In the genomic region with DNA sequence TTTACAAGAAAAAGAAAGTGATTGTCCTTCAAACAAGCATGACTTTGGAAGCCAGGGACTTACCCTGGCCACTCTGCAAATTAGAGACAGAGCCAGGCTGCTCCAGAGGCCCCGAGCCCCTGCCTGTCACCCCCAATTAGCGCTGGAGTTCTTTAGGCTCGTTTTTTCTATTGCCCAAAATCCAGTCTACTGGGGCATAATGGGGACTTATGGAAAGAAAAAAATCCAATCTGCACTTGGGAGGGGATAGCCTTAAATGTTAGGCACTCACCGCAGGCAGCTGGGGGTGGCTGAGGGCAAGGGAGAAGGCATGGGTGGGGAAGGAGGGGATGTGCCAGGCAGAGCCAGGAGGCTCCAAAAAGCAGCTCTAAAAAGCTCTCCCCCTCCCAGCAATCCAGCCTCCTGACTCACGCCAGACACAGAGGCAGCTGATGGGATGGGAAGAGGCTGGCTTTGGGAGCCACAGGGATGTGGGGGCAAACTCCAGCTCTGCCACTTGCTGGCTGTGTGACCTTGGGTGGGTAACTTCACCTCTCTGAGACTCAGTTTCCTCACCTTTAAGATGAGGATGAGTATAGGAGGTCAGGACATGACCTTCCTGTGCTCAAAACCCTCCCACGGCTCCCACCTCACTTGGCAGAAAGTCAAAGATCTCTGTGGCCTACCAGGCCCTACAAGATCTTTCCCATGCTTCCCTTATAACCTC, we compare ENCODE assay signal across 9 cellular contexts.
A peak's percentile ranks its signal among the peaks of the same experiment; 100 is the strongest.
DNase-seq lines count a peak whose midpoint lies in the region; ATAC-seq and TF ChIP-seq lines count a peak whose summit lies in the region.
"Had no signal": no experiment of that assay in that cellular context is flagged by ENCODE, and none has a peak within 500 bp of the region (broad histone marks: within the 10 kb centered on the region; RNA-seq: fewer than 3 reads in every experiment).

No MANE protein-coding gene starts in this region.

- H3K4me3 ChIP-seq in Peyer's patch = peak overlapping the region in 1 of 4 donors; percentile 22

- no peak for ATAC-seq in GM18873 (IDR thresholded peaks at IDR 0.05; ENCODE audit: low FRiP score, unreplicated experiment)
- ATAC-seq in GM18498 (IDR thresholded peaks at IDR 0.05; ENCODE audit: unreplicated experiment) = no peak

- DNase-seq in Daoy (ENCODE audit: low read depth) (peak; percentile 80), Peyer's patch (no peak), epidermal melanocyte (ENCODE audit: insufficient read length, low spot score) (peak; percentile 48), retina (peak; percentile 79), NCI-H1436 (lab: John Stamatoyannopoulos, UW) (no peak), 8988T (no peak)
- DNase-seq: NCI-H1417 had no signal

- no peaks in the 10 kb centered on the region for H3K36me3 ChIP-seq in Peyer's patch

- no peaks in the 10 kb centered on the region for H3K27me3 ChIP-seq in Peyer's patch

- H3K27ac ChIP-seq in Peyer's patch = peak overlapping the region; percentile 54 to 80 (median 70)

- no peak for TF ChIP-seq CTCF in Peyer's patch (IDR thresholded peaks at IDR 0.05)

- H3K9me3 ChIP-seq in Peyer's patch = no peaks in the 10 kb centered on the region

- H3K4me1 ChIP-seq in Peyer's patch = peaks cover 0 to 11% (median 6%) of the 10 kb centered on the region in 4 donors

- no peak for TF ChIP-seq POLR2A in Peyer's patch (IDR thresholded peaks at IDR 0.05)

Comparison
In these comparisons a context has a peak if more than half of its experiments do, and no peak if none do; other contexts are left out.
1. DNase-seq: peak in Daoy (single experiment), epidermal melanocyte (single experiment) and retina (single experiment); none in Peyer's patch (0 of 3), NCI-H1436 (single experiment) and 8988T (single experiment).